12 cellular contexts compared by ENCODE assay signal in the genomic region with DNA sequence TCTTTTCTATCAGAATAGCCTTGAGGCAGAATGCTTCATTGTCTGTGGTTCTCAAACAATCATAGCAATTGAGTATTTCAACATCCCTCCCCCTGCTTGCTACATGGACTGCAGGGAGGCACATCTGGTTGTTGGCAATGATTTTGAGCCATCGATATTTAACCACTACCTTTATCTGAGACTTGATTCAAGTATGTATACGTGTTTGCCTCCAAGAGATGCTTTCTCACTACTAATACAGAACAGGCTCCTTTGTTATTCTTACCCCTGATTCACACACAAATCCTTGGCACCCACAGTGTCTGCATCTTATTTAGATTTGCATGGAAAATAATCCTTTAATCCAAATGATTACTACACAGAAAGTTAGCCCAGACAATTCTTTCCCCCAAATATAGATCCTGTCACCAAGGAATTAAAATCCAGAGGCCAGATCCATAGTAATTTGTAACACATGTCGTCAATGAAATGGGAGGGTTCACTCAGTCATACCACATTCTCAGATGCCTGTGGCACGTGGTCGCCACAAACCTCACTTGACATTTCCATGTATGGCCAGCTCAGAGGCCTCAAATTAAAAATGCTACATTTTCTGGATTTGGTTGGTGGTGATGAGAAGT.
DNase-seq lines count a peak whose midpoint lies in the region; ATAC-seq and TF ChIP-seq lines count a peak whose summit lies in the region.
"Had no signal": no experiment of that assay in that cellular context is flagged by ENCODE, and none has a peak within 500 bp of the region (broad histone marks: within the 10 kb centered on the region; RNA-seq: fewer than 3 reads in every experiment).

No MANE protein-coding gene starts in this region.

- no peak for TF ChIP-seq CTCF in fibroblast of villous mesenchyme (IDR thresholded peaks at IDR 0.05; ENCODE audit: insufficient read depth, low read depth, low read length)

- H3K27me3 Mint-ChIP-seq in activated CD4-positive, alpha-beta T cell treated with anti-CD3 and anti-CD28 coated beads for 36 hours, result no peaks in the 10 kb centered on the region
- no peaks in the 10 kb centered on the region for H3K27me3 Mint-ChIP-seq in activated CD4-positive, alpha-beta T cell treated with anti-CD3 and anti-CD28 coated beads, Interleukin-2, amount 10 ng/mL, durations not matched to agents 7 days and 5 days
- no peaks in the 10 kb centered on the region for H3K27me3 Mint-ChIP-seq in activated naive CD8-positive, alpha-beta T cell treated with anti-CD3 and anti-CD28 coated beads for 36 hours

- peaks cover 12% of the 10 kb centered on the region for H3K36me3 Mint-ChIP-seq in activated CD4-positive, alpha-beta T cell treated with anti-CD3 and anti-CD28 coated beads for 36 hours (ENCODE audit: low read depth)
- H3K36me3 Mint-ChIP-seq in activated CD4-positive, alpha-beta T cell treated with anti-CD3 and anti-CD28 coated beads, Interleukin-2, amount 10 ng/mL, durations not matched to agents 7 days and 5 days (ENCODE audit: low read depth), result peaks cover 3% of the 10 kb centered on the region
- peaks cover 11% of the 10 kb centered on the region for H3K36me3 Mint-ChIP-seq in activated naive CD8-positive, alpha-beta T cell treated with anti-CD3 and anti-CD28 coated beads for 36 hours

- no peak overlapping the region for H3K27ac Mint-ChIP-seq in activated CD4-positive, alpha-beta T cell treated with anti-CD3 and anti-CD28 coated beads for 36 hours
- no peak overlapping the region for H3K27ac Mint-ChIP-seq in activated CD4-positive, alpha-beta T cell treated with anti-CD3 and anti-CD28 coated beads, Interleukin-2, amount 10 ng/mL, durations not matched to agents 7 days and 5 days
- H3K27ac Mint-ChIP-seq in activated naive CD8-positive, alpha-beta T cell treated with anti-CD3 and anti-CD28 coated beads for 36 hours, result no peak overlapping the region

- H3K4me3 Mint-ChIP-seq in activated CD4-positive, alpha-beta T cell treated with anti-CD3 and anti-CD28 coated beads for 36 hours, result no peak overlapping the region
- no peak overlapping the region for H3K4me3 Mint-ChIP-seq in activated CD4-positive, alpha-beta T cell treated with anti-CD3 and anti-CD28 coated beads, Interleukin-2, amount 10 ng/mL, durations not matched to agents 7 days and 5 days
- H3K4me3 Mint-ChIP-seq in activated naive CD8-positive, alpha-beta T cell treated with anti-CD3 and anti-CD28 coated beads for 36 hours, result no peak overlapping the region

- peak; percentile 30 for DNase-seq in activated CD4-positive, alpha-beta T cell treated with anti-CD3 and anti-CD28 coated beads for 36 hours
- DNase-seq in activated CD4-positive, alpha-beta T cell treated with anti-CD3 and anti-CD28 coated beads, Interleukin-2, amount 10 ng/mL, durations not matched to agents 7 days and 5 days, result no peak
- peak; percentile 10 for DNase-seq in activated naive CD8-positive, alpha-beta T cell treated with anti-CD3 and anti-CD28 coated beads for 36 hours
- DNase-seq in fibroblast of villous mesenchyme (ENCODE audit: low read depth), result peak; percentile 69
- peak; percentile 17 for DNase-seq in stimulated activated naive CD8-positive, alpha-beta T cell treated with anti-CD3 and anti-CD28 coated beads, Interleukin-15, Interleukin-2, amounts not matched to agents 100 U/mL and 50 U/mL, for 24 hours
- DNase-seq in T-helper 9 cell, result no peak
- no peak for DNase-seq in stimulated activated CD4-positive, alpha-beta T cell treated with anti-CD3 and anti-CD28 coated beads, Interleukin-15, amount 100 ng/mL, for 24 hours
- DNase-seq: DMS79, NCI-H526 treated with DMSO at 0.1 percent for 48 hours, SJCRH30 had no signal

- no peak for ATAC-seq in activated CD4-positive, alpha-beta T cell treated with anti-CD3 and anti-CD28 coated beads for 36 hours
- ATAC-seq in stimulated activated naive CD8-positive, alpha-beta T cell treated with anti-CD3 and anti-CD28 coated beads, Interleukin-15, Interleukin-2, amounts not matched to agents 100 U/mL and 50 U/mL, for 24 hours, result peak; percentile 69
- ATAC-seq in GM21423 (IDR thresholded peaks at IDR 0.05; ENCODE audit: unreplicated experiment), result no peak

- CTCF ChIA-PET in activated CD4-positive, alpha-beta T cell treated with anti-CD3 and anti-CD28 coated beads for 36 hours (lab: Charles Lee), result interaction anchor here (0.6 to 1.5 kb wide), 4 partner anchors 10 to 193 kb away, joined by 3 to 4 read pairs (median 3); no protein-coding TSS in a partner anchor
- CTCF ChIA-PET in activated CD4-positive, alpha-beta T cell treated with anti-CD3 and anti-CD28 coated beads, Interleukin-2, amount 10 ng/mL, durations not matched to agents 7 days and 5 days (lab: Charles Lee), result interaction anchor here (0.6 kb wide), 1 partner anchor 865 kb away, joined by 3 read pairs; no protein-coding TSS in a partner anchor

- intact Hi-C loops in activated CD4-positive, alpha-beta T cell treated with anti-CD3 and anti-CD28 coated beads for 36 hours (cut with DNase I, micrococcal nuclease), result no loop called here

- no peak overlapping the region for H3K4me3 ChIP-seq in fibroblast of villous mesenchyme (ENCODE audit: low read depth, low read length)
- H3K4me3 ChIP-seq: SJCRH30, vagina had no signal

- peaks cover 2% of the 10 kb centered on the region for H3K4me1 Mint-ChIP-seq in activated CD4-positive, alpha-beta T cell treated with anti-CD3 and anti-CD28 coated beads for 36 hours
- no peaks in the 10 kb centered on the region for H3K4me1 Mint-ChIP-seq in activated CD4-positive, alpha-beta T cell treated with anti-CD3 and anti-CD28 coated beads, Interleukin-2, amount 10 ng/mL, durations not matched to agents 7 days and 5 days
- peaks cover 4% of the 10 kb centered on the region for H3K4me1 Mint-ChIP-seq in activated naive CD8-positive, alpha-beta T cell treated with anti-CD3 and anti-CD28 coated beads for 36 hours

- POLR2A ChIA-PET in activated CD4-positive, alpha-beta T cell treated with anti-CD3 and anti-CD28 coated beads for 36 hours (lab: Charles Lee), result no interaction called here
- POLR2A ChIA-PET in activated CD4-positive, alpha-beta T cell treated with anti-CD3 and anti-CD28 coated beads, Interleukin-2, amount 10 ng/mL, durations not matched to agents 7 days and 5 days (lab: Charles Lee), result interaction anchor here (0.5 kb wide), 1 partner anchor 367 kb away, joined by 3 read pairs; no protein-coding TSS in a partner anchor

- no peaks in the 10 kb centered on the region for H3K9me3 Mint-ChIP-seq in activated CD4-positive, alpha-beta T cell treated with anti-CD3 and anti-CD28 coated beads for 36 hours (ENCODE audit: low read depth)
- H3K9me3 Mint-ChIP-seq in activated CD4-positive, alpha-beta T cell treated with anti-CD3 and anti-CD28 coated beads, Interleukin-2, amount 10 ng/mL, durations not matched to agents 7 days and 5 days, result no peaks in the 10 kb centered on the region
- H3K9me3 Mint-ChIP-seq in activated naive CD8-positive, alpha-beta T cell treated with anti-CD3 and anti-CD28 coated beads for 36 hours, result no peaks in the 10 kb centered on the region

Comparison
In these comparisons a context has a peak if more than half of its experiments do, and no peak if none do; other contexts are left out.
1. DNase-seq: peak in activated CD4-positive, alpha-beta T cell treated with anti-CD3 and anti-CD28 coated beads for 36 hours (single experiment), activated naive CD8-positive, alpha-beta T cell treated with anti-CD3 and anti-CD28 coated beads for 36 hours (single experiment), fibroblast of villous mesenchyme (single experiment) and stimulated activated naive CD8-positive, alpha-beta T cell treated with anti-CD3 and anti-CD28 coated beads, Interleukin-15, Interleukin-2, amounts not matched to agents 100 U/mL and 50 U/mL, for 24 hours (single experiment); none in activated CD4-positive, alpha-beta T cell treated with anti-CD3 and anti-CD28 coated beads, Interleukin-2, amount 10 ng/mL, durations not matched to agents 7 days and 5 days (single experiment), T-helper 9 cell (single experiment) and stimulated activated CD4-positive, alpha-beta T cell treated with anti-CD3 and anti-CD28 coated beads, Interleukin-15, amount 100 ng/mL, for 24 hours (single experiment).